Comparison of ENCODE assay signal across 26 cellular contexts in genomic region chr1:239067058-239067457, GRCh38.
"Had no signal": no experiment of that assay in that cellular context is flagged by ENCODE, and none has a peak within 500 bp of the region (broad histone marks: within the 10 kb centered on the region; RNA-seq: fewer than 3 reads in every experiment).

No MANE protein-coding gene starts in this region.

- H3K4me3 ChIP-seq: psoas muscle, right lobe of liver, sigmoid colon, stomach, thoracic aorta, thyroid gland, tibial nerve, upper lobe of left lung, vagina had no signal

- H3K79me2 ChIP-seq: parathyroid adenoma had no signal

- H3K27ac ChIP-seq: neutrophil, parathyroid adenoma, psoas muscle, right lobe of liver, sigmoid colon, stomach, thoracic aorta, thyroid gland, tibial nerve, upper lobe of left lung, vagina had no signal

- H3K9ac ChIP-seq: parathyroid adenoma had no signal

- DNase-seq: nephron progenitor cell; nucleus accumbens; posterior cingulate gyrus; psoas muscle; right cardiac atrium; right lobe of liver; sigmoid colon; small intestine; stimulated activated CD4-positive, alpha-beta T cell treated with anti-CD3 and anti-CD28 coated beads, Interleukin-15, amount 100 ng/mL, for 24 hours; stimulated activated CD4-positive, alpha-beta T cell treated with anti-CD3 and anti-CD28 coated beads, Interleukin-2, amount 100 ng/mL, for 24 hours; stimulated activated CD4-positive, alpha-beta T cell treated with anti-CD3 and anti-CD28 coated beads, Interleukin-2, amount 100 ng/mL, for 48 hours; stimulated activated CD4-positive, alpha-beta T cell treated with anti-CD3 and anti-CD28 coated beads, Interleukin-4, amount 100 ng/mL, for 24 hours; stimulated activated naive B cell treated with anti-CD40 and anti-IgM and Interleukin-4, amounts not matched to agents 10 μg/mL and 1 μg/mL and 100 μg/mL, for 72 hours; stimulated activated naive CD4-positive, alpha-beta T cell treated with Interleukin-2 at 50 U/mL for 16 hours; stomach; thyroid gland; trophoblast cell; upper lobe of left lung had no signal

- ATAC-seq: natural killer cell treated with Interleukin-12 subunit alpha and Interleukin-12 subunit beta and Interleukin-15 and Interleukin-18, amount 100 ng/mL, for 72 hours; psoas muscle; right cardiac atrium; right lobe of liver; stimulated activated effector memory CD8-positive, alpha-beta T cell treated with anti-CD3 and anti-CD28 coated beads, Interleukin-12 subunit alpha, Interleukin-12 subunit beta, amount 100 ng/mL, for 72 hours; stimulated activated naive B cell treated with anti-CD40 and anti-IgM and Interleukin-4, amounts not matched to agents 10 μg/mL and 1 μg/mL and 100 μg/mL, for 72 hours had no signal

- H3K9me3 ChIP-seq: neutrophil, psoas muscle, right lobe of liver, sigmoid colon, stomach, thoracic aorta, thyroid gland, tibial nerve, upper lobe of left lung, vagina had no signal

- H3K27me3 ChIP-seq: neutrophil, right lobe of liver, sigmoid colon, stomach, thyroid gland, tibial nerve, upper lobe of left lung, vagina had no signal

- H3K36me3 ChIP-seq: neutrophil, right lobe of liver, sigmoid colon, stomach, thoracic aorta, thyroid gland, tibial nerve, upper lobe of left lung, vagina had no signal

- H2AFZ ChIP-seq: parathyroid adenoma had no signal

- FAIRE-seq: small intestine, urothelium cell line had no signal

- H3K4me1 ChIP-seq: parathyroid adenoma, psoas muscle, right lobe of liver, sigmoid colon, stomach, thyroid gland, tibial nerve, upper lobe of left lung, vagina had no signal
